ENCODE assay signal across 16 cellular contexts in genomic region chr7:98213874-98214810, GRCh38. TPM values are rescaled to one million over a fixed set of nuclear protein-coding genes. Genes with fewer than 3 reads are reported as not detected.
DNase-seq lines count a peak whose midpoint lies in the region; ATAC-seq, FAIRE-seq and TF ChIP-seq lines count a peak whose summit lies in the region.
"Had no signal": no experiment of that assay in that cellular context is flagged by ENCODE, and none has a peak within 500 bp of the region (broad histone marks: within the 10 kb centered on the region; RNA-seq: fewer than 3 reads in every experiment).

No MANE protein-coding gene starts in this region.

- no peak for FAIRE-seq in HepG2 (lab: Jason Lieb, UNC)

- no peak overlapping the region for H3K4me3 ChIP-seq in breast epithelium
- no peak overlapping the region for H3K4me3 ChIP-seq in mammary epithelial cell (replicated peaks in 1 of 3; ENCODE audit: insufficient read depth in 1 of 3, low read depth in 2 of 3, low read length in 3 of 3)
- no peak overlapping the region for H3K4me3 ChIP-seq in WERI-Rb-1 (ENCODE audit: low read depth, low read length)
- H3K4me3 ChIP-seq in HepG2 (replicated peaks in 1 of 3; ENCODE audit: insufficient read depth in 1 of 3, low read depth in 2 of 3, low read length in 3 of 3): no peak overlapping the region
- H3K4me3 ChIP-seq in tibial artery: no peak overlapping the region
- H3K4me3 ChIP-seq: uterus had no signal

- H3K4me1 ChIP-seq in breast epithelium (no peaks in the 10 kb centered on the region), mammary epithelial cell (ENCODE audit: insufficient read depth, low read length) (no peaks in the 10 kb centered on the region), HepG2 (ENCODE audit: insufficient read depth, low read length) (peaks cover 35% of the 10 kb centered on the region), tibial artery (peaks cover 0 to 21% (median 12%) of the 10 kb centered on the region in 4 donors)
- H3K4me1 ChIP-seq: parathyroid adenoma, uterus had no signal

- H3K36me3 ChIP-seq in breast epithelium (no peaks in the 10 kb centered on the region), mammary epithelial cell (ENCODE audit: insufficient read depth, low read length) (no peaks in the 10 kb centered on the region), WERI-Rb-1 (peaks cover 13% of the 10 kb centered on the region), HepG2 (replicated peaks in 1 of 2; ENCODE audit: control insufficient read depth in 1 of 2, insufficient read depth in 2 of 2, low read length in 2 of 2) (no peaks in the 10 kb centered on the region; a peak in 1 of 5 replicates), tibial artery (peaks cover 8 to 30% (median 11%) of the 10 kb centered on the region in 3 donors)
- H3K36me3 ChIP-seq: uterus had no signal

- H2AFZ ChIP-seq in mammary epithelial cell (ENCODE audit: low read depth, low read length) (no peak overlapping the region), HepG2 (ENCODE audit: low read length) (no peak overlapping the region)
- H2AFZ ChIP-seq: parathyroid adenoma had no signal

- H3K4me2 ChIP-seq in mammary epithelial cell (ENCODE audit: insufficient read depth, low read depth, low read length): no peak overlapping the region
- no peak overlapping the region for H3K4me2 ChIP-seq in HepG2 (ENCODE audit: low read depth, low read length)

- H3K9me3 ChIP-seq in breast epithelium: no peaks in the 10 kb centered on the region
- H3K9me3 ChIP-seq in mammary epithelial cell (replicated peaks; ENCODE audit: insufficient read depth, low read length): no peaks in the 10 kb centered on the region
- no peaks in the 10 kb centered on the region for H3K9me3 ChIP-seq in WERI-Rb-1 (ENCODE audit: severe bottlenecking)
- H3K9me3 ChIP-seq in HepG2 (ENCODE audit: low read length): no peaks in the 10 kb centered on the region
- no peaks in the 10 kb centered on the region for H3K9me3 ChIP-seq in tibial artery
- H3K9me3 ChIP-seq: uterus had no signal

- ATAC-seq in HepG2: no peak
- ATAC-seq: stimulated activated naive B cell treated with anti-CD40 and anti-IgM and Interleukin-4, amounts not matched to agents 10 μg/mL and 1 μg/mL and 100 μg/mL, for 72 hours had no signal

- TF ChIP-seq POLR2A in breast epithelium (IDR thresholded peaks at IDR 0.05) (no peak), HepG2 (IDR thresholded peaks at IDR 0.05; ENCODE audit: insufficient read depth in 1 of 2, low read depth in 2 of 2, low read length in 2 of 2) (0 out of 4 replicates have a peak, but pooled peaks of 1 of the 2 experiments have one; percentile 12)

- dilution Hi-C loops in mammary epithelial cell (cut with HindIII; ENCODE audit: low sequenced_read_pairs): no loop called here

- no peak overlapping the region for H3K9ac ChIP-seq in mammary epithelial cell (ENCODE audit: insufficient read depth, low read length)
- no peak overlapping the region for H3K9ac ChIP-seq in HepG2 (ENCODE audit: insufficient read depth, low read depth, low read length)
- H3K9ac ChIP-seq: parathyroid adenoma had no signal

- 93% methylated on average over 17 of the region's 25 CpGs for WGBS in mammary epithelial cell (ENCODE audit: low coverage, missing lambda C conversion rate)
- 93% methylated on average over 17 of the region's 25 CpGs for WGBS in HepG2 (ENCODE audit: low lambda C conversion rate)

- DNase-seq in breast epithelium (ENCODE audit: low spot score in 2 of 2) (peak; percentile 28 to 49), mammary epithelial cell (no peak), WERI-Rb-1 (peak; percentile 8), HepG2 (ENCODE audit: low spot score) (no peak), tibial artery (peak; percentile 15 to 59), GM19238 (ENCODE audit: insufficient read length, low spot score) (no peak), hepatic stellate cell (ENCODE audit: low spot score) (no peak), NOMO-1 treated with DMSO at 0.1 percent for 48 hours (lab: John Stamatoyannopoulos, UW; ENCODE audit: unreplicated experiment) (no peak)
- DNase-seq: activated naive CD4-positive, alpha-beta T cell treated with anti-CD3 and anti-CD28 coated beads for 36 hours; CD4-positive, alpha-beta memory T cell; EL; NCI-H345; stimulated activated CD4-positive, alpha-beta T cell treated with anti-CD3 and anti-CD28 coated beads, Interleukin-12 subunit alpha, Interleukin-12 subunit beta, amount 100 ng/mL, for 4 hours; stimulated activated naive B cell treated with anti-CD40 and anti-IgM and Interleukin-4, amounts not matched to agents 10 μg/mL and 1 μg/mL and 100 μg/mL, for 72 hours had no signal

- CTCF ChIA-PET in mammary epithelial cell (lab: Charles Lee; ENCODE audit: low non-redundant PET) (no interaction called here), HepG2 (lab: Yijun Ruan, JAX; ENCODE audit: low intra/inter-chr PET ratio, low total read pairs) (no interaction called here)

- TF ChIP-seq RAD21 in HepG2 (CRISPR knock-in tag; IDR thresholded peaks at IDR 0.05): no peak

- TF ChIP-seq CTCF in breast epithelium (IDR thresholded peaks at IDR 0.05) (no peak), mammary epithelial cell (conservative IDR thresholded peaks at IDR 0.05 in 1 of 2, IDR thresholded peaks at IDR 0.05 in 1 of 2; ENCODE audit: extremely low read depth in 1 of 2, insufficient read depth in 1 of 2, low read depth in 1 of 2, low read length in 2 of 2) (no peak), WERI-Rb-1 (IDR thresholded peaks at IDR 0.05; ENCODE audit: low read depth, low read length) (no peak), HepG2 (CRISPR knock-in tag; IDR thresholded peaks at IDR 0.05) (no peak), tibial artery (IDR thresholded peaks at IDR 0.05) (no peak)

- in situ Hi-C loops in mammary epithelial cell (cut with MboI; ENCODE audit: low sequenced_read_pairs in 2 of 2) (no loop called here), HepG2 (cut with HindIII; ENCODE audit: extremely low pct_ligation_motif_present, low pct_unique_long_range_greater_than_20kb) (no loop called here)

- no peaks in the 10 kb centered on the region for H3K27me3 ChIP-seq in breast epithelium
- H3K27me3 ChIP-seq in mammary epithelial cell (ENCODE audit: insufficient read depth, low read length): no peaks in the 10 kb centered on the region
- H3K27me3 ChIP-seq in WERI-Rb-1 (ENCODE audit: insufficient read depth, low read depth, severe bottlenecking): no peaks in the 10 kb centered on the region
- H3K27me3 ChIP-seq in HepG2 (ENCODE audit: control insufficient read depth in 1 of 2, insufficient read depth in 2 of 2, low read length in 2 of 2): no peaks in the 10 kb centered on the region
- peaks cover 0 to 22% of the 10 kb centered on the region in 2 donors for H3K27me3 ChIP-seq in tibial artery
- H3K27me3 ChIP-seq: uterus had no signal

- no TSS peak for BruUV-seq in mammary epithelial cell (replicated peaks; lab: Mats Ljungman, UMichigan)
- no TSS peak for BruUV-seq in HepG2 (replicated peaks; lab: Mats Ljungman, UMichigan)

- intact Hi-C loops in breast epithelium (cut with DNase I; ENCODE audit: low total_unique reads): no loop called here
- intact Hi-C loops in mammary epithelial cell (cut with micrococcal nuclease): no loop called here
- intact Hi-C loops in HepG2 (cut with micrococcal nuclease; ENCODE audit: unreplicated experiment): no loop called here
- intact Hi-C loops in tibial artery (cut with DNase I; ENCODE audit: low total_unique reads): no loop called here

- POLR2A ChIA-PET in HepG2 (lab: Yijun Ruan, JAX): no interaction called here

- no peak overlapping the region for H3K27ac ChIP-seq in breast epithelium
- no peak overlapping the region for H3K27ac ChIP-seq in mammary epithelial cell (ENCODE audit: insufficient read depth, low read depth, low read length)
- no peak overlapping the region for H3K27ac ChIP-seq in WERI-Rb-1
- H3K27ac ChIP-seq in HepG2 (ENCODE audit: extremely low read length, insufficient read depth, low read length): no peak overlapping the region
- H3K27ac ChIP-seq in tibial artery: no peak overlapping the region
- H3K27ac ChIP-seq: parathyroid adenoma, uterus had no signal

- no peaks in the 10 kb centered on the region for H3K79me2 ChIP-seq in mammary epithelial cell (ENCODE audit: insufficient read depth, low read length)
- H3K79me2 ChIP-seq in HepG2 (ENCODE audit: insufficient read depth, low read length): no peaks in the 10 kb centered on the region
- H3K79me2 ChIP-seq: parathyroid adenoma had no signal

- H4K20me1 ChIP-seq in mammary epithelial cell (ENCODE audit: insufficient read depth, low read length) (no peaks in the 10 kb centered on the region), HepG2 (ENCODE audit: insufficient read depth, low read length) (no peaks in the 10 kb centered on the region)

- TF ChIP-seq EP300 in HepG2 (IDR thresholded peaks at IDR 0.05; ENCODE audit: low read depth in 2 of 2, low read length in 2 of 2) (no peak), HepG2 (CRISPR knock-in tag; IDR thresholded peaks at IDR 0.05; ENCODE audit: borderline replicate concordance) (no peak)

RNA-seq across cellular contexts. Expression of gene BHLHA15, which starts 2.9 kb away (rescaled TPM):
- 1 to 10 TPM in 1 of 3 donors, under 1 TPM in 1, not detected in 1; 0.59 to 2.3 TPM for total RNA-seq in breast epithelium
- total RNA-seq in mammary epithelial cell: under 1 TPM in 1 of 2 donors, not detected in 1; 0.61 TPM
- 0.15 TPM for polyA plus RNA-seq in mammary epithelial cell
- not detected for polyA minus RNA-seq in mammary epithelial cell
- total RNA-seq in HepG2 (2016; rRNA removed; fragmentation: Illumina TruSeq; extraction: Trizol): 4.4 and 6.1 TPM in 2 replicates
- 0.44 and 1.3 TPM in 2 replicates for total RNA-seq in HepG2 (2016; cell fraction: cytosol; rRNA removed; fragmentation: Illumina TruSeq; extraction: Trizol; ENCODE audit: low read depth)
- 4.0 and 5.3 TPM in 2 replicates for total RNA-seq in HepG2 (2016; cell fraction: insoluble cytoplasmic fraction; rRNA removed; fragmentation: Illumina TruSeq; extraction: Trizol)
- 2.9 and 3.3 TPM in 2 replicates for total RNA-seq in HepG2 (2016; cell fraction: membrane; rRNA removed; fragmentation: Illumina TruSeq; extraction: Trizol)
- total RNA-seq in HepG2 (2016; cell fraction: nucleus; rRNA removed; fragmentation: Illumina TruSeq; extraction: Trizol): 3.8 and 5.3 TPM in 2 replicates
- 1.9 and 2.3 TPM in 2 replicates for polyA plus RNA-seq in HepG2 (2011; rRNA removed)
- 2.0 and 3.2 TPM in 2 replicates for polyA plus RNA-seq in HepG2 (2011; cell fraction: cytosol; rRNA removed)
- 2.5 and 3.0 TPM in 2 replicates for polyA plus RNA-seq in HepG2 (2011; cell fraction: nucleus; rRNA removed)
- 0.83 and 1.6 TPM in 2 replicates for polyA plus RNA-seq in HepG2 (2012)
- 0.18 and 0.37 TPM in 2 replicates for polyA plus RNA-seq in HepG2 (2016; cell fraction: cytosol; fragmentation: Illumina TruSeq; extraction: Trizol; ENCODE audit: low read depth)
- 2.3 and 3.1 TPM in 2 replicates for polyA plus RNA-seq in HepG2 (2016; cell fraction: insoluble cytoplasmic fraction; fragmentation: Illumina TruSeq; extraction: Trizol; ENCODE audit: low read depth)
- 0.77 and 1.0 TPM in 2 replicates for polyA plus RNA-seq in HepG2 (2016; cell fraction: membrane; fragmentation: Illumina TruSeq; extraction: Trizol; ENCODE audit: low read depth)
- 3.6 and 4.4 TPM in 2 replicates for polyA plus RNA-seq in HepG2 (2016; cell fraction: nucleus; fragmentation: Illumina TruSeq; extraction: Trizol; ENCODE audit: insufficient read depth, low read depth)
- polyA minus RNA-seq in HepG2 (2011; rRNA and poly(A)+ RNA removed; ENCODE audit: low replicate concordance): 2.7 TPM in 1 of 2 replicates, not detected in the other
- polyA minus RNA-seq in HepG2 (2011; cell fraction: cytosol; rRNA and poly(A)+ RNA removed): 2.5 and 3.4 TPM in 2 replicates
- polyA minus RNA-seq in HepG2 (2011; cell fraction: nucleus; rRNA and poly(A)+ RNA removed): 1.8 and 2.7 TPM in 2 replicates
- total RNA-seq: CD4-positive, alpha-beta memory T cell had no signal
- polyA plus RNA-seq: CD4-positive, alpha-beta memory T cell had no signal

RNA-seq across cellular contexts. Expression of gene TECPR1, which starts 37.9 kb away (rescaled TPM):
- total RNA-seq in breast epithelium (10 to 100 TPM; 14.7 to 29.7 (median 28.8) TPM), mammary epithelial cell (10 to 100 TPM; 13.2 to 14.6 TPM), HepG2 (2016; rRNA removed; fragmentation: Illumina TruSeq; extraction: Trizol) (6.3 and 8.3 TPM in 2 replicates)
- polyA plus RNA-seq in mammary epithelial cell (1.6 TPM), HepG2 (2011; rRNA removed) (2.3 and 2.5 TPM in 2 replicates)
- 1.1 TPM for polyA minus RNA-seq in mammary epithelial cell
- total RNA-seq in HepG2 (2016; cell fraction: cytosol; rRNA removed; fragmentation: Illumina TruSeq; extraction: Trizol; ENCODE audit: low read depth): 1.5 and 2.3 TPM in 2 replicates
- 5.7 and 9.5 TPM in 2 replicates for total RNA-seq in HepG2 (2016; cell fraction: insoluble cytoplasmic fraction; rRNA removed; fragmentation: Illumina TruSeq; extraction: Trizol)
- 2.0 and 2.8 TPM in 2 replicates for total RNA-seq in HepG2 (2016; cell fraction: membrane; rRNA removed; fragmentation: Illumina TruSeq; extraction: Trizol)
- 10.0 and 10.5 TPM in 2 replicates for total RNA-seq in HepG2 (2016; cell fraction: nucleus; rRNA removed; fragmentation: Illumina TruSeq; extraction: Trizol)
- polyA plus RNA-seq in HepG2 (2011; cell fraction: cytosol; rRNA removed): 1.4 and 2.3 TPM in 2 replicates
- 15.9 and 17.4 TPM in 2 replicates for polyA plus RNA-seq in HepG2 (2011; cell fraction: nucleus; rRNA removed)
- polyA plus RNA-seq in HepG2 (2012): 4.7 and 7.6 TPM in 2 replicates
- polyA plus RNA-seq in HepG2 (2016; cell fraction: cytosol; fragmentation: Illumina TruSeq; extraction: Trizol; ENCODE audit: low read depth): 0.37 and 0.40 TPM in 2 replicates
- polyA plus RNA-seq in HepG2 (2016; cell fraction: insoluble cytoplasmic fraction; fragmentation: Illumina TruSeq; extraction: Trizol; ENCODE audit: low read depth): 2.7 and 2.9 TPM in 2 replicates
- polyA plus RNA-seq in HepG2 (2016; cell fraction: membrane; fragmentation: Illumina TruSeq; extraction: Trizol; ENCODE audit: low read depth): 0.61 and 0.71 TPM in 2 replicates
- 15.6 and 16.9 TPM in 2 replicates for polyA plus RNA-seq in HepG2 (2016; cell fraction: nucleus; fragmentation: Illumina TruSeq; extraction: Trizol; ENCODE audit: insufficient read depth, low read depth)
- polyA minus RNA-seq in HepG2 (2011; rRNA and poly(A)+ RNA removed; ENCODE audit: low replicate concordance): 2.3 and 6.5 TPM in 2 replicates
- 2.5 and 4.0 TPM in 2 replicates for polyA minus RNA-seq in HepG2 (2011; cell fraction: cytosol; rRNA and poly(A)+ RNA removed)
- polyA minus RNA-seq in HepG2 (2011; cell fraction: nucleus; rRNA and poly(A)+ RNA removed): 5.9 and 7.1 TPM in 2 replicates

Comparison
In these comparisons a context has a peak if more than half of its experiments do, and no peak if none do; other contexts are left out.
1. DNase-seq: peak in breast epithelium (2 of 2), WERI-Rb-1 (single experiment) and tibial artery (2 of 2); none in mammary epithelial cell (single experiment), HepG2 (single experiment), GM19238 (single experiment), hepatic stellate cell (single experiment) and NOMO-1 treated with DMSO at 0.1 percent for 48 hours (single experiment).